In the genomic region with DNA sequence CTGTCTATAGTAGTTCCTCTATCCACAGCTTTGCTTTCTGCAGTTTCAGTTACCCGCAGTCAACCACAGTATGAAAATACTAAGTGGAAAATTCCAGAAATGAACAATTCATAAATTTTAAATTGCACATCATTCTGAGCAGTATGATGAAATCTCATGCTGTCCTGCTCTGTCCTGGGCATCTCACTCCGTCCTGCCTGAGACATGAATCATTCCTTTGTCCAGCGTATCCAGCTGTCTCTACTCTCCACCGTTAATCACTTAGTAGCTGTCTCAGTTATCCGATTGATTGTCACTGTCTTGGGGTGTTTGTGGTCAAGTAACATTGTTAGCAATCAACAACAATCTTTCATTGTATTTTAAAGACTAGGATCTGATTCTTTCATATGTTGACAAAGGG, we compare ENCODE assay signal across 1 cellular context.
TF ChIP-seq lines count a peak whose summit lies in the region.

No MANE protein-coding gene starts in this region.

TF ChIP-seq in H1, 55 proteins besides CTCF, POLR2A, EP300 and RAD21 (continued from another document):
- no peak for TF ChIP-seq RBBP5 (IDR thresholded peaks at IDR 0.05; ENCODE audit: borderline replicate concordance, low read depth, low read length)
- no peak for TF ChIP-seq KDM1A (IDR thresholded peaks at IDR 0.05; ENCODE audit: borderline replicate concordance, low read length)
- TF ChIP-seq TEAD4 (IDR thresholded peaks at IDR 0.05; ENCODE audit: low read depth, low read length), result no peak
- TF ChIP-seq, protein P1, sequence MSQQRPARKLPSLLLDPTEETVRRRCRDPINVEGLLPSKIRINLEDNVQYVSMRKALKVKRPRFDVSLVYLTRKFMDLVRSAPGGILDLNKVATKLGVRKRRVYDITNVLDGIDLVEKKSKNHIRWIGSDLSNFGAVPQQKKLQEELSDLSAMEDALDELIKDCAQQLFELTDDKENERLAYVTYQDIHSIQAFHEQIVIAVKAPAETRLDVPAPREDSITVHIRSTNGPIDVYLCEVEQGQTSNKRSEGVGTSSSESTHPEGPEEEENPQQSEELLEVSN (IDR thresholded peaks at IDR 0.05), result no peak
- no peak for TF ChIP-seq EGR1 (IDR thresholded peaks at IDR 0.05; ENCODE audit: borderline replicate concordance, low read depth, low read length)
- TF ChIP-seq, protein P2, sequence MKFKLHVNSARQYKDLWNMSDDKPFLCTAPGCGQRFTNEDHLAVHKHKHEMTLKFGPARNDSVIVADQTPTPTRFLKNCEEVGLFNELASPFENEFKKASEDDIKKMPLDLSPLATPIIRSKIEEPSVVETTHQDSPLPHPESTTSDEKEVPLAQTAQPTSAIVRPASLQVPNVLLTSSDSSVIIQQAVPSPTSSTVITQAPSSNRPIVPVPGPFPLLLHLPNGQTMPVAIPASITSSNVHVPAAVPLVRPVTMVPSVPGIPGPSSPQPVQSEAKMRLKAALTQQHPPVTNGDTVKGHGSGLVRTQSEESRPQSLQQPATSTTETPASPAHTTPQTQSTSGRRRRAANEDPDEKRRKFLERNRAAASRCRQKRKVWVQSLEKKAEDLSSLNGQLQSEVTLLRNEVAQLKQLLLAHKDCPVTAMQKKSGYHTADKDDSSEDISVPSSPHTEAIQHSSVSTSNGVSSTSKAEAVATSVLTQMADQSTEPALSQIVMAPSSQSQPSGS (IDR thresholded peaks at IDR 0.05; ENCODE audit: low read length), result no peak
- no peak for TF ChIP-seq CBX8 (IDR thresholded peaks at IDR 0.05; ENCODE audit: borderline replicate concordance, low read depth, low read length)
- TF ChIP-seq BRCA1 (IDR thresholded peaks at IDR 0.05; ENCODE audit: low read depth, low read length), result no peak
- TF ChIP-seq KDM4A (IDR thresholded peaks at IDR 0.05; ENCODE audit: low read depth, low read length, severe bottlenecking), result no peak
- no peak for TF ChIP-seq POU5F1 (IDR thresholded peaks at IDR 0.05; ENCODE audit: low read depth, low read length)
- no peak for TF ChIP-seq PHF8 (conservative IDR thresholded peaks at IDR 0.05; ENCODE audit: low read depth, low read length)
- no peak for TF ChIP-seq TBP (IDR thresholded peaks at IDR 0.05; ENCODE audit: low read depth, low read length)
- no peak for TF ChIP-seq SP4 (IDR thresholded peaks at IDR 0.05; ENCODE audit: low read length)
- TF ChIP-seq TAF1 (IDR thresholded peaks at IDR 0.05; ENCODE audit: low read depth, low read length), result no peak
- no peak for TF ChIP-seq SUZ12 (IDR thresholded peaks at IDR 0.05; ENCODE audit: low read length)
- TF ChIP-seq GABPA (IDR thresholded peaks at IDR 0.05; ENCODE audit: borderline replicate concordance, insufficient read depth, low read length), result no peak
- no peak for TF ChIP-seq POLR2AphosphoS5 (IDR thresholded peaks at IDR 0.05; ENCODE audit: low read depth, low read length)
- TF ChIP-seq HDAC2 (IDR thresholded peaks at IDR 0.05; ENCODE audit: borderline replicate concordance in 1 of 2, low read depth in 2 of 2, low read length in 2 of 2), result no peak
